19 cellular contexts compared by ENCODE assay signal in genomic region chr6:40348591-40348990, GRCh38.
A peak's percentile ranks its signal among the peaks of the same experiment; 100 is the strongest.
DNase-seq lines count a peak whose midpoint lies in the region; ATAC-seq and TF ChIP-seq lines count a peak whose summit lies in the region.
"Had no signal": no experiment of that assay in that cellular context is flagged by ENCODE, and none has a peak within 500 bp of the region (broad histone marks: within the 10 kb centered on the region; RNA-seq: fewer than 3 reads in every experiment).

No MANE protein-coding gene starts in this region.

- TF ChIP-seq CTCF in prostate gland (IDR thresholded peaks at IDR 0.05), result no peak
- TF ChIP-seq CTCF in mammary epithelial cell (conservative IDR thresholded peaks at IDR 0.05 in 1 of 2, IDR thresholded peaks at IDR 0.05 in 1 of 2; ENCODE audit: extremely low read depth in 1 of 2, insufficient read depth in 1 of 2, low read depth in 1 of 2, low read length in 2 of 2), result no peak

- no peak overlapping the region for H3K27ac Mint-ChIP-seq in activated T-helper 17 cell treated with anti-CD3 and anti-CD28 coated beads, Interleukin-2, amount 50 U/mL, for 72 hours
- H3K27ac Mint-ChIP-seq: activated CD8-positive, alpha-beta memory T cell treated with anti-CD3 and anti-CD28 coated beads, Interleukin-2, amount 10 ng/mL, durations not matched to agents 7 days and 5 days; CD8-positive, alpha-beta T cell had no signal

- DNase-seq in GM03348 (ENCODE audit: low spot score), result peak; percentile 2
- peak; percentile 2 for DNase-seq in HEK293T (ENCODE audit: extremely low spot score)
- DNase-seq in ecto neural progenitor cell (ENCODE audit: low spot score), result peak; percentile 42
- peak; percentile 0 for DNase-seq in prostate gland (ENCODE audit: low spot score)
- DNase-seq in mammary epithelial cell, result no peak
- DNase-seq: activated gamma-delta T cell; DMS79 treated with DMSO at 0.1 percent for 48 hours; foreskin keratinocyte; NCI-H1048; NCI-H2029; pancreas; stimulated activated naive CD4-positive, alpha-beta T cell; T1000 had no signal

- no peak overlapping the region for H3K9ac ChIP-seq in mammary epithelial cell (ENCODE audit: insufficient read depth, low read length)

- WGBS in prostate gland, result 93% methylated on average over 4 of the region's 4 CpGs
- 81% methylated on average over 4 of the region's 4 CpGs for WGBS in mammary epithelial cell (ENCODE audit: low coverage, missing lambda C conversion rate)

- no TSS peak for BruUV-seq in mammary epithelial cell (replicated peaks; lab: Mats Ljungman, UMichigan)

- H3K4me3 ChIP-seq in prostate gland (no peak overlapping the region), mammary epithelial cell (replicated peaks in 1 of 3; ENCODE audit: insufficient read depth in 1 of 3, low read depth in 2 of 3, low read length in 3 of 3) (no peak overlapping the region)
- H3K4me3 ChIP-seq: hepatocyte, pancreas, tibial artery had no signal

- no peak overlapping the region for H3K4me3 Mint-ChIP-seq in activated T-helper 17 cell treated with anti-CD3 and anti-CD28 coated beads, Interleukin-2, amount 50 U/mL, for 72 hours
- H3K4me3 Mint-ChIP-seq: activated CD8-positive, alpha-beta memory T cell treated with anti-CD3 and anti-CD28 coated beads, Interleukin-2, amount 10 ng/mL, durations not matched to agents 7 days and 5 days; CD8-positive, alpha-beta T cell had no signal

- H3K4me2 ChIP-seq in mammary epithelial cell (ENCODE audit: insufficient read depth, low read depth, low read length), result no peak overlapping the region
- H3K4me2 ChIP-seq: hepatocyte had no signal

- CTCF ChIA-PET in HEK293T (lab: Yijun Ruan, JAX) (interaction anchor here (0.6 kb wide), 1 partner anchor 253 kb away, joined by 3 read pairs; no protein-coding TSS in a partner anchor), mammary epithelial cell (lab: Charles Lee; ENCODE audit: low non-redundant PET) (no interaction called here)

- H3K79me2 ChIP-seq in mammary epithelial cell (ENCODE audit: insufficient read depth, low read length), result no peaks in the 10 kb centered on the region
- H3K79me2 ChIP-seq: hepatocyte had no signal

- no peak for ATAC-seq in activated CD4-positive, CD25-positive, alpha-beta regulatory T cell treated with anti-CD3 and anti-CD28 coated beads, Interleukin-2, amount 50 U/mL, for 24 hours
- ATAC-seq in activated T-helper 17 cell treated with anti-CD3 and anti-CD28 coated beads, Interleukin-2, amount 50 U/mL, for 72 hours (replicated peaks), result no peak
- ATAC-seq: activated CD8-positive, alpha-beta memory T cell treated with anti-CD3 and anti-CD28 coated beads, Interleukin-2, amount 10 ng/mL, durations not matched to agents 7 days and 5 days; CD8-positive, alpha-beta T cell; foreskin keratinocyte; pancreas had no signal

- H3K4me1 ChIP-seq in prostate gland (replicated peaks) (no peaks in the 10 kb centered on the region), mammary epithelial cell (ENCODE audit: insufficient read depth, low read length) (no peaks in the 10 kb centered on the region)
- H3K4me1 ChIP-seq: foreskin keratinocyte, tibial artery had no signal

- H3K36me3 ChIP-seq in prostate gland (no peaks in the 10 kb centered on the region), mammary epithelial cell (ENCODE audit: insufficient read depth, low read length) (no peaks in the 10 kb centered on the region)
- H3K36me3 ChIP-seq: pancreas, tibial artery had no signal

- no peak for TF ChIP-seq POLR2A in prostate gland (IDR thresholded peaks at IDR 0.05)

- no peaks in the 10 kb centered on the region for H3K9me3 ChIP-seq in prostate gland
- no peaks in the 10 kb centered on the region for H3K9me3 ChIP-seq in mammary epithelial cell (replicated peaks; ENCODE audit: insufficient read depth, low read length)
- H3K9me3 ChIP-seq: pancreas, tibial artery had no signal

- dilution Hi-C loops in mammary epithelial cell (cut with HindIII; ENCODE audit: low sequenced_read_pairs), result no loop called here

- H3K9me3 Mint-ChIP-seq in activated T-helper 17 cell treated with anti-CD3 and anti-CD28 coated beads, Interleukin-2, amount 50 U/mL, for 72 hours, result no peaks in the 10 kb centered on the region
- H3K9me3 Mint-ChIP-seq: CD8-positive, alpha-beta T cell had no signal

- H4K20me1 ChIP-seq in mammary epithelial cell (ENCODE audit: insufficient read depth, low read length), result no peaks in the 10 kb centered on the region

- no peaks in the 10 kb centered on the region for H3K36me3 Mint-ChIP-seq in activated T-helper 17 cell treated with anti-CD3 and anti-CD28 coated beads, Interleukin-2, amount 50 U/mL, for 72 hours (ENCODE audit: low read depth)
- H3K36me3 Mint-ChIP-seq: activated CD8-positive, alpha-beta memory T cell treated with anti-CD3 and anti-CD28 coated beads, Interleukin-2, amount 10 ng/mL, durations not matched to agents 7 days and 5 days; CD8-positive, alpha-beta T cell had no signal

- intact Hi-C loops in prostate gland (cut with DNase I) (no loop called here), mammary epithelial cell (cut with micrococcal nuclease) (no loop called here)

- POLR2A ChIA-PET in HEK293T (lab: Yijun Ruan, JAX), result no interaction called here

- H2AFZ ChIP-seq in mammary epithelial cell (ENCODE audit: low read depth, low read length), result no peak overlapping the region
- H2AFZ ChIP-seq: hepatocyte had no signal

- no peaks in the 10 kb centered on the region for H3K27me3 Mint-ChIP-seq in activated T-helper 17 cell treated with anti-CD3 and anti-CD28 coated beads, Interleukin-2, amount 50 U/mL, for 72 hours

- in situ Hi-C loops in mammary epithelial cell (cut with MboI; ENCODE audit: low sequenced_read_pairs in 2 of 2), result loop anchor here (25.0 kb wide), 3 partner anchors 239 to 689 kb away; partner anchors contain the start of genes TSPO2 (in 2 of the 2), UNC5CL (in 2 of the 2) and LRFN2 (in 1 of the 2)

- H3K27ac ChIP-seq in prostate gland (no peak overlapping the region), mammary epithelial cell (ENCODE audit: insufficient read depth, low read depth, low read length) (no peak overlapping the region)
- H3K27ac ChIP-seq: foreskin keratinocyte, hepatocyte, pancreas, tibial artery had no signal

- no peaks in the 10 kb centered on the region for H3K4me1 Mint-ChIP-seq in activated T-helper 17 cell treated with anti-CD3 and anti-CD28 coated beads, Interleukin-2, amount 50 U/mL, for 72 hours
- H3K4me1 Mint-ChIP-seq: activated CD8-positive, alpha-beta memory T cell treated with anti-CD3 and anti-CD28 coated beads, Interleukin-2, amount 10 ng/mL, durations not matched to agents 7 days and 5 days had no signal

- H3K27me3 ChIP-seq in prostate gland (replicated peaks; ENCODE audit: insufficient read depth) (no peaks in the 10 kb centered on the region), mammary epithelial cell (ENCODE audit: insufficient read depth, low read length) (no peaks in the 10 kb centered on the region)
- H3K27me3 ChIP-seq: foreskin keratinocyte, hepatocyte, pancreas had no signal

TF ChIP-seq in HEK293T, 16 proteins besides CTCF, POLR2A, EP300 and RAD21:
- TF ChIP-seq ZNF384 (IDR thresholded peaks at IDR 0.05) (no peak), HDGF (IDR thresholded peaks at IDR 0.05; ENCODE audit: borderline replicate concordance) (no peak), SP1 (IDR thresholded peaks at IDR 0.05) (no peak), BHLHE40 (IDR thresholded peaks at IDR 0.05; ENCODE audit: borderline replicate concordance) (no peak), FOXM1 (IDR thresholded peaks at IDR 0.05; ENCODE audit: borderline replicate concordance) (no peak), SUZ12 (IDR thresholded peaks at IDR 0.05) (no peak), ELF4 (IDR thresholded peaks at IDR 0.05) (no peak), FOXK2 (IDR thresholded peaks at IDR 0.05) (no peak), NFRKB (IDR thresholded peaks at IDR 0.05) (no peak), CTBP1 (IDR thresholded peaks at IDR 0.05; ENCODE audit: borderline replicate concordance) (no peak), LEF1 (IDR thresholded peaks at IDR 0.05; ENCODE audit: borderline replicate concordance) (no peak), ARNT (IDR thresholded peaks at IDR 0.05) (no peak)
- TF ChIP-seq, protein P1, sequence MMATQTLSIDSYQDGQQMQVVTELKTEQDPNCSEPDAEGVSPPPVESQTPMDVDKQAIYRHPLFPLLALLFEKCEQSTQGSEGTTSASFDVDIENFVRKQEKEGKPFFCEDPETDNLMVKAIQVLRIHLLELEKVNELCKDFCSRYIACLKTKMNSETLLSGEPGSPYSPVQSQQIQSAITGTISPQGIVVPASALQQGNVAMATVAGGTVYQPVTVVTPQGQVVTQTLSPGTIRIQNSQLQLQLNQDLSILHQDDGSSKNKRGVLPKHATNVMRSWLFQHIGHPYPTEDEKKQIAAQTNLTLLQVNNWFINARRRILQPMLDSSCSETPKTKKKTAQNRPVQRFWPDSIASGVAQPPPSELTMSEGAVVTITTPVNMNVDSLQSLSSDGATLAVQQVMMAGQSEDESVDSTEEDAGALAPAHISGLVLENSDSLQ (IDR thresholded peaks at IDR 0.05), result no peak
